ENCODE assay signal across 2 cellular contexts in the genomic region with DNA sequence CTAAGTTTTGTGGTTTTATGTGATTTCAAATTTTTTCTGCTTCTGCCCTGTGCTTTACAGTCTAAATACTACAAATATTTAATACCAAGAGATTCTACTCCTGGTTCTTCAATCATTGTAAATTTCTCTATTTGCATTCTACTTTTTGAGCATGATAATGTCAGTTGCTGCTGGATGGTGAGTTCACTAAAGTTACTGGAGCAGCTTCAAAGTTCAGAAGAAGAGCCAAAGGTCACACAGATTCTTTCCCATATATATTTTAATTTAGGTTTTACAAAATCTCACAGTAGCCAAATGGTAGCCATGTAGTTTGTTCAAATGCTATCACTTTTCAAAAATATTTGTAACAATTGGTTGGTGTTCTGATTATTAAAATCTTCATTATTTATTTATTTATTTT.
TF ChIP-seq lines count a peak whose summit lies in the region.

No MANE protein-coding gene starts in this region.

TF ChIP-seq in HepG2, 621 proteins besides CTCF, POLR2A, EP300 and RAD21:
- TF ChIP-seq MXI1 (IDR thresholded peaks at IDR 0.05; ENCODE audit: borderline replicate concordance, low read depth, low read length) (no peak), HNF4A (CRISPR knock-in tag; IDR thresholded peaks at IDR 0.05) (peak; percentile 39; the same call in 1 of the 2 replicates), KMT2A (CRISPR knock-in tag; IDR thresholded peaks at IDR 0.05) (no peak), FOXK1 (CRISPR knock-in tag; IDR thresholded peaks at IDR 0.05; ENCODE audit: borderline replicate concordance, low read depth) (no peak), ZNF614 (CRISPR knock-in tag; IDR thresholded peaks at IDR 0.05; ENCODE audit: borderline replicate concordance) (no peak), ZBTB1 (CRISPR knock-in tag; IDR thresholded peaks at IDR 0.05; ENCODE audit: borderline replicate concordance) (no peak), ZEB1 (IDR thresholded peaks at IDR 0.05; ENCODE audit: insufficient replicate concordance, low read depth) (no peak), RAD51 (IDR thresholded peaks at IDR 0.05; ENCODE audit: borderline replicate concordance) (no peak), NR2F1 (CRISPR knock-in tag; IDR thresholded peaks at IDR 0.05) (0 out of 4 replicates have a peak, but pooled peaks of 1 of the 2 experiments have one; percentile 35), ZSCAN21 (CRISPR knock-in tag; IDR thresholded peaks at IDR 0.05; ENCODE audit: borderline replicate concordance) (no peak)
- TF ChIP-seq, protein P1, sequence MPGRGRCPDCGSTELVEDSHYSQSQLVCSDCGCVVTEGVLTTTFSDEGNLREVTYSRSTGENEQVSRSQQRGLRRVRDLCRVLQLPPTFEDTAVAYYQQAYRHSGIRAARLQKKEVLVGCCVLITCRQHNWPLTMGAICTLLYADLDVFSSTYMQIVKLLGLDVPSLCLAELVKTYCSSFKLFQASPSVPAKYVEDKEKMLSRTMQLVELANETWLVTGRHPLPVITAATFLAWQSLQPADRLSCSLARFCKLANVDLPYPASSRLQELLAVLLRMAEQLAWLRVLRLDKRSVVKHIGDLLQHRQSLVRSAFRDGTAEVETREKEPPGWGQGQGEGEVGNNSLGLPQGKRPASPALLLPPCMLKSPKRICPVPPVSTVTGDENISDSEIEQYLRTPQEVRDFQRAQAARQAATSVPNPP (CRISPR knock-in tag; IDR thresholded peaks at IDR 0.05) = no peak
- TF ChIP-seq, protein P2, sequence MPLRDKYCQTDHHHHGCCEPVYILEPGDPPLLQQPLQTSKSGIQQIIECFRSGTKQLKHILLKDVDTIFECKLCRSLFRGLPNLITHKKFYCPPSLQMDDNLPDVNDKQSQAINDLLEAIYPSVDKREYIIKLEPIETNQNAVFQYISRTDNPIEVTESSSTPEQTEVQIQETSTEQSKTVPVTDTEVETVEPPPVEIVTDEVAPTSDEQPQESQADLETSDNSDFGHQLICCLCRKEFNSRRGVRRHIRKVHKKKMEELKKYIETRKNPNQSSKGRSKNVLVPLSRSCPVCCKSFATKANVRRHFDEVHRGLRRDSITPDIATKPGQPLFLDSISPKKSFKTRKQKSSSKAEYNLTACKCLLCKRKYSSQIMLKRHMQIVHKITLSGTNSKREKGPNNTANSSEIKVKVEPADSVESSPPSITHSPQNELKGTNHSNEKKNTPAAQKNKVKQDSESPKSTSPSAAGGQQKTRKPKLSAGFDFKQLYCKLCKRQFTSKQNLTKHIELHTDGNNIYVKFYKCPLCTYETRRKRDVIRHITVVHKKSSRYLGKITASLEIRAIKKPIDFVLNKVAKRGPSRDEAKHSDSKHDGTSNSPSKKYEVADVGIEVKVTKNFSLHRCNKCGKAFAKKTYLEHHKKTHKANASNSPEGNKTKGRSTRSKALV (CRISPR knock-in tag; IDR thresholded peaks at IDR 0.05) = no peak

TF ChIP-seq in liver, 16 proteins besides CTCF, POLR2A, EP300 and RAD21:
- TF ChIP-seq NR2F2 (IDR thresholded peaks at IDR 0.05) = no peak
- peak; percentile 67 to 70 for TF ChIP-seq HNF4A (conservative IDR thresholded peaks at IDR 0.05)
- TF ChIP-seq RXRA (IDR thresholded peaks at IDR 0.05) = peak; percentile 43 to 52
- peak; percentile 6 for TF ChIP-seq HNF4G (IDR thresholded peaks at IDR 0.05)
- TF ChIP-seq SP1 (IDR thresholded peaks at IDR 0.05) = no peak
- no peak for TF ChIP-seq JUND (IDR thresholded peaks at IDR 0.05)
- TF ChIP-seq REST (IDR thresholded peaks at IDR 0.05) = no peak
